14 cellular contexts compared by ENCODE assay signal in genomic region chr1:172934417-172934762, GRCh38.
A peak's percentile ranks its signal among the peaks of the same experiment; 100 is the strongest.
DNase-seq lines count a peak whose midpoint lies in the region; ATAC-seq and TF ChIP-seq lines count a peak whose summit lies in the region.
"Had no signal": no experiment of that assay in that cellular context is flagged by ENCODE, and none has a peak within 500 bp of the region (broad histone marks: within the 10 kb centered on the region; RNA-seq: fewer than 3 reads in every experiment).

No MANE protein-coding gene starts in this region.

- TF ChIP-seq CTCF in right atrium auricular region (IDR thresholded peaks at IDR 0.05) = no peak
- TF ChIP-seq CTCF in breast epithelium (IDR thresholded peaks at IDR 0.05) = no peak
- no peak for TF ChIP-seq CTCF in nephron (IDR thresholded peaks at IDR 0.05; ENCODE audit: unreplicated experiment in 3 of 3)

- no peaks in the 10 kb centered on the region for H3K9me3 Mint-ChIP-seq in nephron
- H3K9me3 Mint-ChIP-seq: effector memory CD8-positive, alpha-beta T cell; H9 had no signal

- no peak for DNase-seq in right atrium auricular region (ENCODE audit: low spot score)
- DNase-seq in Right ventricle myocardium inferior (ENCODE audit: missing footprints) = no peak
- no peak for DNase-seq in breast epithelium (ENCODE audit: low spot score in 2 of 2)
- no peak for DNase-seq in NCI-H2227 (lab: John Stamatoyannopoulos, UW; ENCODE audit: unreplicated experiment)
- DNase-seq in HCEC 1CT = no peak
- DNase-seq: activated naive CD8-positive, alpha-beta T cell treated with anti-CD3 and anti-CD28 coated beads, Interleukin-2, amount 10 ng/mL, durations not matched to agents 7 days and 5 days; effector memory CD8-positive, alpha-beta T cell; H9; NCI-H510A; nucleus accumbens had no signal

- H3K27me3 ChIP-seq in right atrium auricular region = no peaks in the 10 kb centered on the region
- H3K27me3 ChIP-seq in breast epithelium = no peaks in the 10 kb centered on the region

- H3K4me1 ChIP-seq in right atrium auricular region = peaks cover 0 to 15% of the 10 kb centered on the region in 2 donors
- no peaks in the 10 kb centered on the region for H3K4me1 ChIP-seq in breast epithelium
- no peaks in the 10 kb centered on the region for H3K4me1 ChIP-seq in urinary bladder (ENCODE audit: insufficient read depth)

- intact Hi-C loops in Right ventricle myocardium inferior (cut with DNase I) = loop anchor here (5.0 to 10.0 kb wide), 3 partner anchors 37 to 120 kb away; partner anchors contain the start of gene TNFSF18
- intact Hi-C loops in breast epithelium (cut with DNase I; ENCODE audit: low total_unique reads) = no loop called here

- H3K27ac ChIP-seq in right atrium auricular region (peak overlapping the region; percentile 40 to 65), breast epithelium (peak overlapping the region; percentile 33 to 81), urinary bladder (ENCODE audit: low read depth) (peak overlapping the region; percentile 80)

- TF ChIP-seq POLR2A in breast epithelium (IDR thresholded peaks at IDR 0.05) = no peak

- peak overlapping the region; percentile 55 to 74 (median 63) for H3K27ac Mint-ChIP-seq in nephron
- H3K27ac Mint-ChIP-seq: activated naive CD8-positive, alpha-beta T cell treated with anti-CD3 and anti-CD28 coated beads, Interleukin-2, amount 10 ng/mL, durations not matched to agents 7 days and 5 days; effector memory CD8-positive, alpha-beta T cell had no signal

- H3K27me3 Mint-ChIP-seq in nephron (ENCODE audit: low read depth) = no peaks in the 10 kb centered on the region
- H3K27me3 Mint-ChIP-seq: activated naive CD8-positive, alpha-beta T cell treated with anti-CD3 and anti-CD28 coated beads, Interleukin-2, amount 10 ng/mL, durations not matched to agents 7 days and 5 days; B cell; effector memory CD8-positive, alpha-beta T cell had no signal

- H3K9me3 ChIP-seq in right atrium auricular region (no peaks in the 10 kb centered on the region), breast epithelium (no peaks in the 10 kb centered on the region)

- ATAC-seq in Right ventricle myocardium inferior (no peak), HG03565 (IDR thresholded peaks at IDR 0.05; ENCODE audit: unreplicated experiment) (no peak)

- H3K4me3 ChIP-seq in right atrium auricular region (no peak overlapping the region), breast epithelium (no peak overlapping the region), urinary bladder (ENCODE audit: low read depth, low read length) (no peak overlapping the region)

- no peaks in the 10 kb centered on the region for H3K36me3 Mint-ChIP-seq in nephron (ENCODE audit: low read depth)

- 53% methylated on average over 4 of the region's 4 CpGs for WGBS in urinary bladder

- no peaks in the 10 kb centered on the region for H3K4me1 Mint-ChIP-seq in nephron

- H3K4me3 Mint-ChIP-seq in nephron = no peak overlapping the region
- H3K4me3 Mint-ChIP-seq: activated naive CD8-positive, alpha-beta T cell treated with anti-CD3 and anti-CD28 coated beads, Interleukin-2, amount 10 ng/mL, durations not matched to agents 7 days and 5 days; B cell; effector memory CD8-positive, alpha-beta T cell; H9 had no signal

- no peaks in the 10 kb centered on the region for H3K36me3 ChIP-seq in right atrium auricular region
- H3K36me3 ChIP-seq in breast epithelium = no peaks in the 10 kb centered on the region
- no peaks in the 10 kb centered on the region for H3K36me3 ChIP-seq in urinary bladder (ENCODE audit: insufficient read depth)
